ENCODE assay signal across 8 cellular contexts in genomic region chr17:77323413-77324171, GRCh38.
DNase-seq lines count a peak whose midpoint lies in the region; ATAC-seq and TF ChIP-seq lines count a peak whose summit lies in the region.

No MANE protein-coding gene starts in this region.

- H3K79me2 ChIP-seq in PC-9 (ENCODE audit: low read depth), result peaks cover 83% of the 10 kb centered on the region

- H3F3A ChIP-seq in PC-9 (ENCODE audit: insufficient read depth, low read depth), result peaks cover 50% of the 10 kb centered on the region

- H3K4me1 ChIP-seq in PC-9 (replicated peaks; ENCODE audit: insufficient read depth) (peaks cover 35% of the 10 kb centered on the region), esophagus (ENCODE audit: control insufficient read depth in 2 of 2, insufficient read depth in 2 of 2, low read length in 1 of 2) (peaks cover 13 to 46% of the 10 kb centered on the region in 2 donors), neutrophil (ENCODE audit: control insufficient read depth in 1 of 2, insufficient read depth in 1 of 2, low read depth in 1 of 2, low read length in 1 of 2) (peaks cover 84% of the 10 kb centered on the region in 2 experiments)

- H3K36me3 ChIP-seq in PC-9 (ENCODE audit: low read depth), result no peaks in the 10 kb centered on the region
- peaks cover 0 to 2% of the 10 kb centered on the region in 2 donors for H3K36me3 ChIP-seq in esophagus (ENCODE audit: control insufficient read depth in 2 of 2, insufficient read depth in 2 of 2, low read length in 1 of 2)
- no peaks in the 10 kb centered on the region for H3K36me3 ChIP-seq in neutrophil

- no peaks in the 10 kb centered on the region for H3K9me2 ChIP-seq in PC-9 (ENCODE audit: insufficient read depth)

- intact Hi-C loops in PC-9 (cut with micrococcal nuclease; ENCODE audit: unreplicated experiment), result loop anchor here (1.0 to 5.0 kb wide), 3 partner anchors 36 to 236 kb away; no protein-coding TSS in a partner anchor

- H3K27ac ChIP-seq in PC-9 (peak overlapping the region; percentile 95), esophagus (ENCODE audit: low read depth in 2 of 2, low read length in 1 of 2) (peak overlapping the region; percentile 85 to 91), neutrophil (peak overlapping the region; percentile 82)

- ATAC-seq in GM21825 (IDR thresholded peaks at IDR 0.05; ENCODE audit: unreplicated experiment) (no peak), GM19452 (IDR thresholded peaks at IDR 0.05; ENCODE audit: unreplicated experiment) (no peak), GM21786 (IDR thresholded peaks at IDR 0.05; ENCODE audit: unreplicated experiment) (no peak)

- no peak overlapping the region for H2AFZ ChIP-seq in PC-9

- no peaks in the 10 kb centered on the region for H3K9me3 ChIP-seq in PC-9 (ENCODE audit: insufficient read depth, low read depth)
- no peaks in the 10 kb centered on the region for H3K9me3 ChIP-seq in esophagus (ENCODE audit: control insufficient read depth in 2 of 2, insufficient read depth in 1 of 2, low read depth in 1 of 2, low read length in 1 of 2)
- no peaks in the 10 kb centered on the region for H3K9me3 ChIP-seq in neutrophil

- peak; percentile 75 for DNase-seq in EL
- peak in 1 of 2 experiments; percentile 46 for DNase-seq in PC-9
- DNase-seq in NCI-H2196 treated with DMSO at 0.1 percent for 48 hours (lab: John Stamatoyannopoulos, UW; ENCODE audit: unreplicated experiment), result no peak

- BruUV-seq in PC-9 (replicated peaks; lab: Mats Ljungman, UMichigan), result no TSS peak

- WGBS in esophagus, 2 donors, result 53 to 73% methylated on average over 36 of the region's 36 CpGs

- POLR2A ChIA-PET in PC-9 (lab: Charles Lee; ENCODE audit: unreplicated experiment), result interaction anchor here (0.5 to 0.8 kb wide), 7 partner anchors 36 to 1049 kb away, joined by 3 to 9 read pairs (median 5); no protein-coding TSS in a partner anchor

- peak overlapping the region; percentile 99 for H3K4me2 ChIP-seq in PC-9

- peak overlapping the region; percentile 82 for H3K4me3 ChIP-seq in PC-9
- H3K4me3 ChIP-seq in esophagus (ENCODE audit: low read depth in 1 of 2, low read length in 2 of 2), result no peak overlapping the region
- H3K4me3 ChIP-seq in neutrophil (ENCODE audit: low read depth in 1 of 2, low read length in 1 of 2), result no peak overlapping the region

- no peaks in the 10 kb centered on the region for H3K27me3 ChIP-seq in PC-9 (ENCODE audit: insufficient read depth, low read depth)
- H3K27me3 ChIP-seq in esophagus (ENCODE audit: control insufficient read depth in 1 of 2, insufficient read depth in 2 of 2, low read length in 2 of 2), result no peaks in the 10 kb centered on the region
- H3K27me3 ChIP-seq in neutrophil, result no peaks in the 10 kb centered on the region

- TF ChIP-seq CTCF in PC-9 (conservative IDR thresholded peaks at IDR 0.05) (no peak), neutrophil (IDR thresholded peaks at IDR 0.05) (no peak)

- H4K20me1 ChIP-seq in PC-9 (ENCODE audit: insufficient read depth), result peaks cover 22% of the 10 kb centered on the region

- CTCF ChIA-PET in PC-9 (lab: Charles Lee), result no interaction called here
